Comparison of ENCODE assay signal across 10 cellular contexts in genomic region chr2:38723173-38723572, GRCh38. TPM values are rescaled to one million over a fixed set of nuclear protein-coding genes. Genes with fewer than 3 reads are reported as not detected.
DNase-seq lines count a peak whose midpoint lies in the region; ATAC-seq, FAIRE-seq and TF ChIP-seq lines count a peak whose summit lies in the region.
"Had no signal": no experiment of that assay in that cellular context is flagged by ENCODE, and none has a peak within 500 bp of the region (broad histone marks: within the 10 kb centered on the region; RNA-seq: fewer than 3 reads in every experiment).

No MANE protein-coding gene starts in this region.

- peaks cover 45% of the 10 kb centered on the region for H3K4me1 Mint-ChIP-seq in activated CD4-positive, alpha-beta T cell treated with anti-CD3 and anti-CD28 coated beads, Interleukin-2, amount 10 ng/mL, durations not matched to agents 7 days and 5 days

- intact Hi-C loops in pancreas (cut with DNase I), result no loop called here

- no peak for FAIRE-seq in pancreas (lab: Jason Lieb, UNC)

- H3K27me3 ChIP-seq in OCI-LY3 (ENCODE audit: low read depth, low read length) (no peaks in the 10 kb centered on the region), pancreas (no peaks in the 10 kb centered on the region)
- H3K27me3 ChIP-seq: Peyer's patch had no signal

- CTCF ChIA-PET in activated CD4-positive, alpha-beta T cell treated with anti-CD3 and anti-CD28 coated beads, Interleukin-2, amount 10 ng/mL, durations not matched to agents 7 days and 5 days (lab: Charles Lee), result interaction anchor here (0.8 to 4.5 kb wide), 6 partner anchors 9 to 159 kb away, joined by 3 to 15 read pairs (median 5); partner anchors contain the start of gene HNRNPLL

- H3K9me3 ChIP-seq in OCI-LY3 (ENCODE audit: insufficient read depth, low read length), result no peaks in the 10 kb centered on the region
- H3K9me3 ChIP-seq in pancreas, result no peaks in the 10 kb centered on the region
- H3K9me3 ChIP-seq: Peyer's patch had no signal

- no peak for TF ChIP-seq CTCF in OCI-LY3 (IDR thresholded peaks at IDR 0.05; ENCODE audit: low read depth, low read length)
- TF ChIP-seq CTCF in pancreas (IDR thresholded peaks at IDR 0.05), result no peak

- no peaks in the 10 kb centered on the region for H3K27me3 Mint-ChIP-seq in activated CD4-positive, alpha-beta T cell treated with anti-CD3 and anti-CD28 coated beads, Interleukin-2, amount 10 ng/mL, durations not matched to agents 7 days and 5 days

- H3K27ac ChIP-seq in OCI-LY3 (ENCODE audit: low read length) (peak overlapping the region; percentile 99), pancreas (peak overlapping the region in 2 of 4 donors; percentile 24 to 28)

- peak overlapping the region; percentile 89 for H3K4me2 ChIP-seq in OCI-LY3 (ENCODE audit: low read length)

- POLR2A ChIA-PET in activated CD4-positive, alpha-beta T cell treated with anti-CD3 and anti-CD28 coated beads, Interleukin-2, amount 10 ng/mL, durations not matched to agents 7 days and 5 days (lab: Charles Lee), result interaction anchor here (0.6 kb wide), 1 partner anchor 156 kb away, joined by 9 read pairs; no protein-coding TSS in a partner anchor

- H3K4me3 ChIP-seq in OCI-LY3 (ENCODE audit: low read length) (peak overlapping the region; percentile 70), pancreas (no peak overlapping the region)
- H3K4me3 ChIP-seq: Peyer's patch had no signal

- H3K9me3 Mint-ChIP-seq in activated CD4-positive, alpha-beta T cell treated with anti-CD3 and anti-CD28 coated beads, Interleukin-2, amount 10 ng/mL, durations not matched to agents 7 days and 5 days, result peaks cover 4% of the 10 kb centered on the region

- H3K27ac Mint-ChIP-seq in activated CD4-positive, alpha-beta T cell treated with anti-CD3 and anti-CD28 coated beads, Interleukin-2, amount 10 ng/mL, durations not matched to agents 7 days and 5 days, result peak overlapping the region; percentile 31

- H4K20me1 ChIP-seq in OCI-LY3 (ENCODE audit: insufficient read depth, low read length), result no peaks in the 10 kb centered on the region

- H3K4me1 ChIP-seq in OCI-LY3 (ENCODE audit: low read length) (peaks cover 85% of the 10 kb centered on the region), pancreas (peaks cover 0 to 12% (median 4%) of the 10 kb centered on the region in 3 donors)
- H3K4me1 ChIP-seq: Peyer's patch had no signal

- no peak overlapping the region for H2AFZ ChIP-seq in OCI-LY3 (ENCODE audit: low read depth, low read length)

- no peak for DNase-seq in activated CD4-positive, alpha-beta T cell treated with anti-CD3 and anti-CD28 coated beads, Interleukin-2, amount 10 ng/mL, durations not matched to agents 7 days and 5 days
- DNase-seq in activated CD4-positive, alpha-beta T cell treated with anti-CD3 and anti-CD28 coated beads for 1 hour, result no peak
- DNase-seq in pancreas (peak in 2 of 6 donors; percentile 32 to 53), NK-92 (lab: John Stamatoyannopoulos, UW; ENCODE audit: unreplicated experiment) (no peak), NCI-H226 (no peak)
- DNase-seq: Peyer's patch had no signal

- H3K9ac ChIP-seq in OCI-LY3 (ENCODE audit: low read length), result peak overlapping the region; percentile 50

- no peaks in the 10 kb centered on the region for H3K79me2 ChIP-seq in OCI-LY3 (ENCODE audit: low read length)

- 38 to 42% methylated on average over 7 of the region's 7 CpGs for WGBS in pancreas, 2 donors

- H3K36me3 ChIP-seq in OCI-LY3 (replicated peaks; ENCODE audit: low read depth, low read length) (no peaks in the 10 kb centered on the region), pancreas (no peaks in the 10 kb centered on the region)
- H3K36me3 ChIP-seq: Peyer's patch had no signal

- peaks cover 36% of the 10 kb centered on the region for H3K36me3 Mint-ChIP-seq in activated CD4-positive, alpha-beta T cell treated with anti-CD3 and anti-CD28 coated beads, Interleukin-2, amount 10 ng/mL, durations not matched to agents 7 days and 5 days (ENCODE audit: low read depth)

- ATAC-seq in GM21737 (IDR thresholded peaks at IDR 0.05; ENCODE audit: unreplicated experiment) (peak; percentile 42), pancreas (peak; percentile 52 to 87 (median 74)), GM19328 (IDR thresholded peaks at IDR 0.05; ENCODE audit: unreplicated experiment) (no peak)

- H3K4me3 Mint-ChIP-seq in activated CD4-positive, alpha-beta T cell treated with anti-CD3 and anti-CD28 coated beads, Interleukin-2, amount 10 ng/mL, durations not matched to agents 7 days and 5 days, result no peak overlapping the region
- H3K4me3 Mint-ChIP-seq: memory B cell had no signal

RNA-seq across cellular contexts. Expression of gene SRSF7, which starts 28.0 kb away (rescaled TPM):
- 100 to 1,000 TPM; 225 to 272 TPM for total RNA-seq in activated CD4-positive, alpha-beta T cell treated with anti-CD3 and anti-CD28 coated beads, Interleukin-2, amount 10 ng/mL, durations not matched to agents 7 days and 5 days
- total RNA-seq in pancreas, result 10 to 100 TPM; 27.4 to 60.8 (median 39.9) TPM
- polyA plus RNA-seq in pancreas, result 100 to 1,000 TPM in 1 of 2 donors, 10 to 100 TPM in 1; 75.4 to 119 TPM

RNA-seq across cellular contexts. Expression of gene GEMIN6, which starts 54.8 kb away (rescaled TPM):
- total RNA-seq in activated CD4-positive, alpha-beta T cell treated with anti-CD3 and anti-CD28 coated beads, Interleukin-2, amount 10 ng/mL, durations not matched to agents 7 days and 5 days, result 10 to 100 TPM; 17.5 to 18.6 TPM
- 1 to 10 TPM; 2.8 to 7.2 (median 5.3) TPM for total RNA-seq in pancreas
- 1 to 10 TPM; 3.7 to 6.0 TPM for polyA plus RNA-seq in pancreas

RNA-seq across cellular contexts. Expression of gene GALM, which starts 57.3 kb away (rescaled TPM):
- total RNA-seq in activated CD4-positive, alpha-beta T cell treated with anti-CD3 and anti-CD28 coated beads, Interleukin-2, amount 10 ng/mL, durations not matched to agents 7 days and 5 days, result 10 to 100 TPM; 39.7 to 41.1 TPM
- 10 to 100 TPM in 1 of 6 donors, 1 to 10 TPM in 5; 6.3 to 10.9 (median 7.4) TPM for total RNA-seq in pancreas
- polyA plus RNA-seq in pancreas, result 1 to 10 TPM; 5.4 to 7.6 TPM
